12 cellular contexts compared by ENCODE assay signal in genomic region chr1:201593200-201593828, GRCh38. TPM values are rescaled to one million over a fixed set of nuclear protein-coding genes. Genes with fewer than 3 reads are reported as not detected.
DNase-seq lines count a peak whose midpoint lies in the region; FAIRE-seq and TF ChIP-seq lines count a peak whose summit lies in the region.
"Had no signal": no experiment of that assay in that cellular context is flagged by ENCODE, and none has a peak within 500 bp of the region (broad histone marks: within the 10 kb centered on the region; RNA-seq: fewer than 3 reads in every experiment).

No MANE protein-coding gene starts in this region.

- H3K27ac Mint-ChIP-seq in T-helper 2 cell treated with Interferon-gamma antibody and Interleukin-4, amounts not matched to agents 5 μg/mL and 100 μg/mL, for 36 hours: no peak overlapping the region

- DNase-seq in AG04449 (ENCODE audit: low read depth, low spot score): peak; percentile 97
- peak; percentile 80 for DNase-seq in MG63
- DNase-seq in brain microvascular endothelial cell: peak; percentile 86
- no peak for DNase-seq in T-helper 2 cell treated with Interferon-gamma antibody and Interleukin-4, amounts not matched to agents 5 μg/mL and 100 μg/mL, for 36 hours (ENCODE audit: low spot score)
- DNase-seq in caudate nucleus (lab: John Stamatoyannopoulos, UW): no peak
- no peak for DNase-seq in COLO668 (lab: John Stamatoyannopoulos, UW; ENCODE audit: unreplicated experiment)
- DNase-seq in frontal cortex (ENCODE audit: low spot score in 2 of 2): no peak
- DNase-seq: activated gamma-delta T cell, DMS53, midbrain, NCI-H526 treated with DMSO at 0.1 percent for 48 hours had no signal

- no peaks in the 10 kb centered on the region for H3K9me3 Mint-ChIP-seq in T-helper 2 cell treated with Interferon-gamma antibody and Interleukin-4, amounts not matched to agents 5 μg/mL and 100 μg/mL, for 36 hours

- H3K36me3 ChIP-seq in MG63 (peaks cover 29% of the 10 kb centered on the region), brain microvascular endothelial cell (replicated peaks) (peaks cover 17% of the 10 kb centered on the region), liver (ENCODE audit: control insufficient read depth in 4 of 4, insufficient read depth in 3 of 4, low read depth in 1 of 4, low read length in 3 of 4) (no peaks in the 10 kb centered on the region)

- CTCF ChIA-PET in AG04449 (lab: Yijun Ruan, JAX): interaction anchor here (1.4 to 3.2 kb wide), 2 partner anchors 34 to 116 kb away, joined by 3 to 15 read pairs; no protein-coding TSS in a partner anchor

- no peak for FAIRE-seq in frontal cortex (lab: Jason Lieb, UNC)

- no peak overlapping the region for H3K4me3 Mint-ChIP-seq in T-helper 2 cell treated with Interferon-gamma antibody and Interleukin-4, amounts not matched to agents 5 μg/mL and 100 μg/mL, for 36 hours

- H3K4me1 ChIP-seq in liver (ENCODE audit: control insufficient read depth in 4 of 4, insufficient read depth in 4 of 4, low read length in 3 of 4): peaks cover 0 to 3% (median 0%) of the 10 kb centered on the region in 4 donors

- H3K4me1 Mint-ChIP-seq in T-helper 2 cell treated with Interferon-gamma antibody and Interleukin-4, amounts not matched to agents 5 μg/mL and 100 μg/mL, for 36 hours (ENCODE audit: low read depth): no peaks in the 10 kb centered on the region

- no peaks in the 10 kb centered on the region for H3K27me3 Mint-ChIP-seq in T-helper 2 cell treated with Interferon-gamma antibody and Interleukin-4, amounts not matched to agents 5 μg/mL and 100 μg/mL, for 36 hours (ENCODE audit: low read depth)

- H3K9me3 ChIP-seq in MG63 (no peaks in the 10 kb centered on the region), liver (ENCODE audit: control insufficient read depth in 4 of 4, low read length in 3 of 4) (no peaks in the 10 kb centered on the region)

- H3K36me3 Mint-ChIP-seq in T-helper 2 cell treated with Interferon-gamma antibody and Interleukin-4, amounts not matched to agents 5 μg/mL and 100 μg/mL, for 36 hours (ENCODE audit: low read depth): no peaks in the 10 kb centered on the region

- no peaks in the 10 kb centered on the region for H3K27me3 ChIP-seq in MG63
- H3K27me3 ChIP-seq in brain microvascular endothelial cell (replicated peaks): no peaks in the 10 kb centered on the region
- no peaks in the 10 kb centered on the region for H3K27me3 ChIP-seq in liver (ENCODE audit: control insufficient read depth in 4 of 4, insufficient read depth in 4 of 4, low read length in 3 of 4)

- in situ Hi-C loops in brain microvascular endothelial cell (cut with HindIII; ENCODE audit: low pct_ligation_motif_present, low sequenced_read_pairs): no loop called here

- peak overlapping the region; percentile 65 for H3K27ac ChIP-seq in brain microvascular endothelial cell
- H3K27ac ChIP-seq in liver (ENCODE audit: low read depth in 1 of 2, low read length in 2 of 2): no peak overlapping the region
- H3K27ac ChIP-seq in caudate nucleus (ENCODE audit: low read depth, low read length): no peak overlapping the region

- no peak for TF ChIP-seq RAD21 in liver (IDR thresholded peaks at IDR 0.05)

- POLR2A ChIA-PET in AG04449 (lab: Yijun Ruan, JAX): interaction anchor here (1.0 to 3.0 kb wide), 8 partner anchors 9 to 120 kb away, joined by 3 to 19 read pairs (median 5); no protein-coding TSS in a partner anchor

- WGBS in liver: 61% methylated on average over 7 of the region's 7 CpGs

- no peak overlapping the region for H3K9ac ChIP-seq in liver (ENCODE audit: low read depth in 1 of 2, low read length in 2 of 2)

- H3K4me3 ChIP-seq in AG04449 (ENCODE audit: low read depth, low read length): no peak overlapping the region
- H3K4me3 ChIP-seq in MG63: no peak overlapping the region
- H3K4me3 ChIP-seq in brain microvascular endothelial cell (ENCODE audit: low read depth, low read length): no peak overlapping the region
- no peak overlapping the region for H3K4me3 ChIP-seq in liver (ENCODE audit: low read depth in 1 of 3, low read length in 3 of 3)

- TF ChIP-seq CTCF in AG04449 (IDR thresholded peaks at IDR 0.05; ENCODE audit: insufficient read depth, low read length, missing control alignments) (no peak), brain microvascular endothelial cell (IDR thresholded peaks at IDR 0.05; ENCODE audit: low read depth, low read length, missing control alignments) (no peak), liver (IDR thresholded peaks at IDR 0.05; ENCODE audit: low read depth, low read length, missing input control) (no peak)

TF ChIP-seq in liver, 16 proteins besides CTCF, POLR2A, EP300 and RAD21:
- TF ChIP-seq JUND (IDR thresholded peaks at IDR 0.05): peak; percentile 58 to 60
- TF ChIP-seq, protein P1, sequence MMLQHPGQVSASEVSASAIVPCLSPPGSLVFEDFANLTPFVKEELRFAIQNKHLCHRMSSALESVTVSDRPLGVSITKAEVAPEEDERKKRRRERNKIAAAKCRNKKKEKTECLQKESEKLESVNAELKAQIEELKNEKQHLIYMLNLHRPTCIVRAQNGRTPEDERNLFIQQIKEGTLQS (IDR thresholded peaks at IDR 0.05): peak; percentile 24
- TF ChIP-seq YY1 (IDR thresholded peaks at IDR 0.05): no peak
- TF ChIP-seq MAX (IDR thresholded peaks at IDR 0.05): no peak
- TF ChIP-seq, protein P2, sequence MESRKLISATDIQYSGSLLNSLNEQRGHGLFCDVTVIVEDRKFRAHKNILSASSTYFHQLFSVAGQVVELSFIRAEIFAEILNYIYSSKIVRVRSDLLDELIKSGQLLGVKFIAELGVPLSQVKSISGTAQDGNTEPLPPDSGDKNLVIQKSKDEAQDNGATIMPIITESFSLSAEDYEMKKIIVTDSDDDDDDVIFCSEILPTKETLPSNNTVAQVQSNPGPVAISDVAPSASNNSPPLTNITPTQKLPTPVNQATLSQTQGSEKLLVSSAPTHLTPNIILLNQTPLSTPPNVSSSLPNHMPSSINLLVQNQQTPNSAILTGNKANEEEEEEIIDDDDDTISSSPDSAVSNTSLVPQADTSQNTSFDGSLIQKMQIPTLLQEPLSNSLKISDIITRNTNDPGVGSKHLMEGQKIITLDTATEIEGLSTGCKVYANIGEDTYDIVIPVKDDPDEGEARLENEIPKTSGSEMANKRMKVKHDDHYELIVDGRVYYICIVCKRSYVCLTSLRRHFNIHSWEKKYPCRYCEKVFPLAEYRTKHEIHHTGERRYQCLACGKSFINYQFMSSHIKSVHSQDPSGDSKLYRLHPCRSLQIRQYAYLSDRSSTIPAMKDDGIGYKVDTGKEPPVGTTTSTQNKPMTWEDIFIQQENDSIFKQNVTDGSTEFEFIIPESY (IDR thresholded peaks at IDR 0.05): no peak
- TF ChIP-seq TAF1 (conservative IDR thresholded peaks at IDR 0.05): no peak
- no peak for TF ChIP-seq EGR1 (IDR thresholded peaks at IDR 0.05; ENCODE audit: low read depth in 2 of 2)
- no peak for TF ChIP-seq HNF4G (IDR thresholded peaks at IDR 0.05)
- no peak for TF ChIP-seq FOXA2 (IDR thresholded peaks at IDR 0.05)
- TF ChIP-seq SP1 (IDR thresholded peaks at IDR 0.05): no peak
- peak; percentile 60 for TF ChIP-seq NR2F2 (IDR thresholded peaks at IDR 0.05)
- TF ChIP-seq RXRA (IDR thresholded peaks at IDR 0.05): no peak
- no peak for TF ChIP-seq GABPA (IDR thresholded peaks at IDR 0.05 in 1 of 2, conservative IDR thresholded peaks at IDR 0.05 in 1 of 2)
- no peak for TF ChIP-seq FOXA1 (IDR thresholded peaks at IDR 0.05)
- peak in 1 of 2 donors; percentile 19 for TF ChIP-seq HNF4A (conservative IDR thresholded peaks at IDR 0.05)
- TF ChIP-seq REST (IDR thresholded peaks at IDR 0.05): peak; percentile 62

RNA-seq across cellular contexts. Expression of gene NAV1, which starts 54.4 kb away (rescaled TPM):
- 17.7 and 22.9 TPM in 2 replicates for total RNA-seq in MG63 (2014; rRNA removed; shearing (Covaris generic); ENCODE audit: low replicate concordance)
- 1 to 10 TPM; 1.2 to 2.0 TPM for total RNA-seq in liver
- polyA plus RNA-seq in liver: 1 to 10 TPM; 1.1 to 1.4 TPM
- total RNA-seq in frontal cortex: 33.8 TPM

Comparison
In these comparisons a context has a peak if more than half of its experiments do, and no peak if none do; other contexts are left out.
1. DNase-seq: peak in AG04449 (single experiment), MG63 (single experiment) and brain microvascular endothelial cell (single experiment); none in T-helper 2 cell treated with Interferon-gamma antibody and Interleukin-4, amounts not matched to agents 5 μg/mL and 100 μg/mL, for 36 hours (single experiment), caudate nucleus (0 of 61), COLO668 (single experiment) and frontal cortex (0 of 2).